In genomic region chr5:115816226-115817042, GRCh38 we compare ENCODE assay signal across 8 cellular contexts. TPM values are rescaled to one million over a fixed set of nuclear protein-coding genes. Genes with fewer than 3 reads are reported as not detected.
DNase-seq lines count a peak whose midpoint lies in the region; ATAC-seq and TF ChIP-seq lines count a peak whose summit lies in the region.

TSS of gene CDO1 (minus strand) at chr5:115816659. CDS start at chr5:115816397, 262 bp downstream.

- H3K27ac ChIP-seq in BLaER1 treated with 17β-estradiol and CSF1 and Interleukin-3, amounts not matched to agents 10 nM and 100 nM = no peak within 1 kb of the TSS
- H3K27ac ChIP-seq in testis = peak within 1 kb of the TSS; percentile 80 to 87

- peak within 1 kb of the TSS; percentile 56 to 92 (median 75) for H3K4me2 ChIP-seq in BLaER1 treated with 17β-estradiol and CSF1 and Interleukin-3, amounts not matched to agents 10 nM and 100 nM

- H4K20me1 ChIP-seq in BLaER1 treated with 17β-estradiol and CSF1 and Interleukin-3, amounts not matched to agents 10 nM and 100 nM = peaks cover 0 to 14% (median 0%) of the 10 kb centered on the region in 11 experiments; a peak in 7 of 22 replicates

- intact Hi-C loops in testis (cut with DNase I; ENCODE audit: low total_unique reads) = no loop called here

- peaks cover 48 to 65% (median 56%) of the 10 kb centered on the region in 11 experiments for H3K27me3 ChIP-seq in BLaER1 treated with 17β-estradiol and CSF1 and Interleukin-3, amounts not matched to agents 10 nM and 100 nM
- no peaks in the 10 kb centered on the region for H3K27me3 ChIP-seq in testis

- 0 to 1% methylated on average over 37 to 67 of the region's 69 CpGs for whole genome bisulfite sequencing in testis, 2 donors

- ATAC-seq in HG03432 (IDR thresholded peaks at IDR 0.05; ENCODE audit: unreplicated experiment) (peak; percentile 55), HG02970 (IDR thresholded peaks at IDR 0.05; ENCODE audit: low FRiP score, unreplicated experiment) (no peak)

- no peak for TF ChIP-seq POLR2A in testis (IDR thresholded peaks at IDR 0.05)

- H3K4me3 ChIP-seq in BLaER1 treated with 17β-estradiol and CSF1 and Interleukin-3, amounts not matched to agents 10 nM and 100 nM = peak within 1 kb of the TSS; percentile 47 to 64 (median 52)
- peak within 1 kb of the TSS; percentile 65 to 72 for H3K4me3 ChIP-seq in testis

- peak; percentile 44 to 54 for DNase-seq in activated T-cell treated with anti-CD3 and anti-CD28 coated beads, Interleukin-2, amount 50 U/mL, for 48 hours
- DNase-seq in fibroblast of gingiva (ENCODE audit: low read depth) (peak; percentile 69), middle frontal gyrus (ENCODE audit: extremely low spot score, low spot score) (peak; percentile 66), testis (peak; percentile 81), NCI-H2107 (lab: John Stamatoyannopoulos, UW) (no peak)

- H3K9ac ChIP-seq in BLaER1 treated with 17β-estradiol and CSF1 and Interleukin-3, amounts not matched to agents 10 nM and 100 nM = no peak within 1 kb of the TSS

- TF ChIP-seq CTCF in testis (IDR thresholded peaks at IDR 0.05) = no peak

- H3K9me3 ChIP-seq in BLaER1 treated with 17β-estradiol and CSF1 and Interleukin-3, amounts not matched to agents 10 nM and 100 nM (replicated peaks in 1 of 11) = peaks cover 20 to 35% (median 31%) of the 10 kb centered on the region in 11 experiments
- no peaks in the 10 kb centered on the region for H3K9me3 ChIP-seq in testis

- no peaks in the 10 kb centered on the region for H3K36me3 ChIP-seq in BLaER1 treated with 17β-estradiol and CSF1 and Interleukin-3, amounts not matched to agents 10 nM and 100 nM
- no peaks in the 10 kb centered on the region for H3K36me3 ChIP-seq in testis (ENCODE audit: low read depth, missing control alignments)

- H3K4me1 ChIP-seq in BLaER1 treated with 17β-estradiol and CSF1 and Interleukin-3, amounts not matched to agents 10 nM and 100 nM = peaks cover 13 to 29% (median 16%) of the 10 kb centered on the region in 10 experiments; a peak in 18 of 20 replicates
- H3K4me1 ChIP-seq in testis = peaks cover 11% of the 10 kb centered on the region

RNA-seq across cellular contexts. Expression of gene CDO1, which starts in this region (rescaled TPM):
- total RNA-seq in testis = 10 to 100 TPM; 41.3 to 45.0 TPM
- polyA plus RNA-seq in testis (ENCODE audit: insufficient read depth, low read depth, low replicate concordance) = 31.6 TPM

Comparison
In these comparisons a context has a peak if more than half of its experiments do, and no peak if none do; other contexts are left out.
1. H3K27ac ChIP-seq: peak in testis (2 of 2); none in BLaER1 treated with 17β-estradiol and CSF1 and Interleukin-3, amounts not matched to agents 10 nM and 100 nM (0 of 11).